11 cellular contexts compared by ENCODE assay signal in genomic region chr10:43843331-43844101, GRCh38.
DNase-seq lines count a peak whose midpoint lies in the region; ATAC-seq and TF ChIP-seq lines count a peak whose summit lies in the region.
"Had no signal": no experiment of that assay in that cellular context is flagged by ENCODE, and none has a peak within 500 bp of the region (broad histone marks: within the 10 kb centered on the region; RNA-seq: fewer than 3 reads in every experiment).

No MANE protein-coding gene starts in this region.

- TF ChIP-seq CTCF in colonic mucosa (IDR thresholded peaks at IDR 0.05) (no peak), uterus (IDR thresholded peaks at IDR 0.05) (no peak)

- no peak for ATAC-seq in GM18498 (IDR thresholded peaks at IDR 0.05; ENCODE audit: unreplicated experiment)

- H3K4me1 ChIP-seq in colonic mucosa (no peaks in the 10 kb centered on the region), uterus (no peaks in the 10 kb centered on the region)

- no peak overlapping the region for H3K9ac ChIP-seq in colonic mucosa (ENCODE audit: low read depth in 2 of 2, low read length in 2 of 2)

- intact Hi-C loops in activated CD4-positive, alpha-beta T cell treated with anti-CD3 and anti-CD28 coated beads, Interleukin-2, amount 10 ng/mL, durations not matched to agents 24 days and 14 days (cut with micrococcal nuclease), result no loop called here
- intact Hi-C loops in colonic mucosa (cut with DNase I) (no loop called here), uterus (cut with DNase I; ENCODE audit: low total_unique reads) (no loop called here)

- H3K9me3 ChIP-seq in colonic mucosa, result no peaks in the 10 kb centered on the region
- no peaks in the 10 kb centered on the region for H3K9me3 ChIP-seq in uterus

- H3K4me1 Mint-ChIP-seq in activated CD4-positive, alpha-beta T cell treated with anti-CD3 and anti-CD28 coated beads, Interleukin-2, amount 10 ng/mL, durations not matched to agents 24 days and 14 days, result peaks cover 9% of the 10 kb centered on the region

- DNase-seq in activated CD4-positive, alpha-beta T cell treated with anti-CD3 and anti-CD28 coated beads, Interleukin-2, amount 10 ng/mL, durations not matched to agents 24 days and 14 days, result peak; percentile 47
- DNase-seq in activated CD4-positive, alpha-beta T cell treated with anti-CD3 and anti-CD28 coated beads, Interleukin-2, amount 50 U/mL, for 4 hours, result no peak
- DNase-seq in colonic mucosa, result no peak
- DNase-seq in kidney tubule cell (ENCODE audit: low spot score), result peak; percentile 44
- peak; percentile 50 to 61 for DNase-seq in uterus
- no peak for DNase-seq in NCI-H748 treated with DMSO at 0.1 percent for 48 hours (lab: John Stamatoyannopoulos, UW)
- no peak for DNase-seq in stimulated activated CD4-positive, alpha-beta T cell treated with anti-CD3 and anti-CD28 coated beads, Interleukin-15, amount 100 ng/mL, for 24 hours
- DNase-seq: activated naive CD4-positive, alpha-beta T cell treated with Interleukin-2 at 50 U/mL for 16 hours; NCI-H1694 treated with DMSO at 0.1 percent for 48 hours had no signal

- H3K27me3 Mint-ChIP-seq in activated CD4-positive, alpha-beta T cell treated with anti-CD3 and anti-CD28 coated beads, Interleukin-2, amount 10 ng/mL, durations not matched to agents 24 days and 14 days, result peaks cover 6% of the 10 kb centered on the region

- no peaks in the 10 kb centered on the region for H3K27me3 ChIP-seq in colonic mucosa
- no peaks in the 10 kb centered on the region for H3K27me3 ChIP-seq in uterus

- H3K4me3 ChIP-seq in colonic mucosa (no peak overlapping the region), uterus (no peak overlapping the region)

- H3K36me3 ChIP-seq in colonic mucosa (no peaks in the 10 kb centered on the region), uterus (no peaks in the 10 kb centered on the region)

- H3K9me3 Mint-ChIP-seq in activated CD4-positive, alpha-beta T cell treated with anti-CD3 and anti-CD28 coated beads, Interleukin-2, amount 10 ng/mL, durations not matched to agents 24 days and 14 days, result peaks cover 6% of the 10 kb centered on the region

- H3K36me3 Mint-ChIP-seq in activated CD4-positive, alpha-beta T cell treated with anti-CD3 and anti-CD28 coated beads, Interleukin-2, amount 10 ng/mL, durations not matched to agents 24 days and 14 days (ENCODE audit: low read depth), result no peaks in the 10 kb centered on the region

- H3K27ac ChIP-seq in colonic mucosa, result peak overlapping the region; percentile 2
- H3K27ac ChIP-seq in uterus, result peak overlapping the region; percentile 0 to 69
- H3K27ac ChIP-seq: HL-60 had no signal

- no peak for TF ChIP-seq POLR2A in uterus (IDR thresholded peaks at IDR 0.05)

- no peak overlapping the region for H3K27ac Mint-ChIP-seq in activated CD4-positive, alpha-beta T cell treated with anti-CD3 and anti-CD28 coated beads, Interleukin-2, amount 10 ng/mL, durations not matched to agents 24 days and 14 days

- no peak overlapping the region for H3K4me3 Mint-ChIP-seq in activated CD4-positive, alpha-beta T cell treated with anti-CD3 and anti-CD28 coated beads, Interleukin-2, amount 10 ng/mL, durations not matched to agents 24 days and 14 days

Comparison
In these comparisons a context has a peak if more than half of its experiments do, and no peak if none do; other contexts are left out.
1. DNase-seq: peak in activated CD4-positive, alpha-beta T cell treated with anti-CD3 and anti-CD28 coated beads, Interleukin-2, amount 10 ng/mL, durations not matched to agents 24 days and 14 days (single experiment), kidney tubule cell (single experiment) and uterus (2 of 2); none in activated CD4-positive, alpha-beta T cell treated with anti-CD3 and anti-CD28 coated beads, Interleukin-2, amount 50 U/mL, for 4 hours (0 of 2), colonic mucosa (single experiment), NCI-H748 treated with DMSO at 0.1 percent for 48 hours (single experiment) and stimulated activated CD4-positive, alpha-beta T cell treated with anti-CD3 and anti-CD28 coated beads, Interleukin-15, amount 100 ng/mL, for 24 hours (single experiment).